ENCODE assay signal across 24 cellular contexts in the genomic region with DNA sequence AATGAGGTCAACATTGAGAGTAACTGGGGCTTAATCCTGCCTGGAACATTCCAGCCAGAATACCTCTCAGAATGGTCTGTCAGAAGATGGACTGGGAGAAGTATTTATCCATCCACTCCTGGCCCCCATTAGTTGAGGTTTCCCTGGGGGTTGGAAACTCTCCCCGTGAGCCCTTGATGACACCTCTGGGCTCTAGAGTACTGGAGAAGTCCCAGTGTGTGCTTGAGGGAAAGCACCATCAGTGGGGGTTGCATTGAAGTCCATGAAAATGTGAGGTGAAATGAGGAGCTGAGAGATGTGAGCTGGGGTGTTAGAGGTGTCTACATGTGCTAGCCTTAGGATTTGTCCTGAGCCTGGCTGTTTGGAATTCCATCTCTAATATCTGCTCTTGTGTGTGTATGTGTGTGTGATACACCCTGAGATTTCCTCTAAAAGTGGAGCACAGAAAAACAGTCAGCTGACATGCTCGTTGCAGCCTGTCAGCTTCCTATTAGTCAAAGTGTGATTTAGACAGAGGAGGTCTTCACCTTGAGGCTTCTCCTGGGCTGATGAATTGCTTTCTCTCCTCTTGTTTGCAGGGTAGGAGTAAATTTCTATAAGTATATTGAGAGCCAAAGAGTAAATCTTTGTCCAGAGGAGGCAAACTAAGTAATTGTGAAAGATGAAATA.
DNase-seq lines count a peak whose midpoint lies in the region; ATAC-seq, FAIRE-seq and TF ChIP-seq lines count a peak whose summit lies in the region.
"Had no signal": no experiment of that assay in that cellular context is flagged by ENCODE, and none has a peak within 500 bp of the region (broad histone marks: within the 10 kb centered on the region; RNA-seq: fewer than 3 reads in every experiment).

No MANE protein-coding gene starts in this region.

- H3K23ac ChIP-seq in H9 (ENCODE audit: insufficient read length, low read depth, low read length), result no peak overlapping the region

- H3K18ac ChIP-seq in H9 (ENCODE audit: insufficient read length, low read depth, low read length), result no peak overlapping the region

- no peaks in the 10 kb centered on the region for H3K36me3 Mint-ChIP-seq in H9 (ENCODE audit: insufficient read depth in 1 of 3, low read depth in 3 of 3)
- H3K36me3 Mint-ChIP-seq: memory B cell; natural killer cell treated with Interleukin-12 subunit alpha and Interleukin-12 subunit beta and Interleukin-15 and Interleukin-18, amount 100 ng/mL, for 72 hours had no signal

- no peak overlapping the region for H3K9ac ChIP-seq in H9 (ENCODE audit: extremely low read depth, insufficient read length, low read length)

- H3K14ac ChIP-seq in H9 (ENCODE audit: insufficient read depth, low read length), result no peak overlapping the region

- peak; percentile 31 for DNase-seq in GM13977 (ENCODE audit: low spot score)
- DNase-seq in bronchial epithelial cell (ENCODE audit: low read depth), result peak; percentile 75
- no peak for DNase-seq in NCI-H446 treated with DMSO at 0.1 percent for 48 hours (lab: John Stamatoyannopoulos, UW)
- no peak for DNase-seq in H9
- no peak for DNase-seq in A172 (ENCODE audit: low spot score)
- DNase-seq in activated CD4-positive, alpha-beta T cell treated with anti-CD3 and anti-CD28 coated beads, Interleukin-2, amount 50 U/mL, for 1 hour, result no peak
- DNase-seq: activated CD4-positive, alpha-beta T cell treated with anti-CD3 and anti-CD28 coated beads, Interleukin-2, amount 10 ng/mL, durations not matched to agents 7 days and 5 days; activated naive CD4-positive, alpha-beta T cell treated with anti-CD3 and anti-CD28 coated beads, Interleukin-2, amount 50 U/mL, for 16 hours; activated T-cell treated with anti-CD3 and anti-CD28 coated beads for 4 hours; DMS79; GOT3; NCI-H1105 treated with DMSO at 0.1 percent for 48 hours; Peyer's patch; stimulated activated CD4-positive, alpha-beta T cell treated with anti-CD3 and anti-CD28 coated beads, Interleukin-12 subunit alpha, Interleukin-12 subunit beta, amount 100 ng/mL, for 4 hours; stimulated activated naive CD4-positive, alpha-beta T cell; upper lobe of right lung had no signal

- H3K79me2 ChIP-seq in H9 (ENCODE audit: insufficient read depth, low read length), result no peaks in the 10 kb centered on the region

- in situ Hi-C loops in GM13977 (cut with MboI; ENCODE audit: low pct_unique_long_range_greater_than_20kb, low sequenced_read_pairs, unreplicated experiment), result no loop called here

- H3K27ac ChIP-seq in H9 (ENCODE audit: insufficient read length, low read depth, low read length), result no peak overlapping the region
- H3K27ac ChIP-seq: A549, coronary artery, Peyer's patch, upper lobe of right lung had no signal

- H3K56ac ChIP-seq in H9 (ENCODE audit: insufficient read length, low read depth, low read length), result no peak overlapping the region

- no CpG with 5 or more reads among the region's 2 CpGs for WGBS in H9 (ENCODE audit: extremely low coverage, insufficient read length, low lambda C conversion rate)

- H4K5ac ChIP-seq in H9 (ENCODE audit: insufficient read length, low read depth, low read length), result no peak overlapping the region

- H3K36me3 ChIP-seq in bronchial epithelial cell (ENCODE audit: control insufficient read depth, insufficient read depth, low read length), result no peaks in the 10 kb centered on the region
- H3K36me3 ChIP-seq: Peyer's patch, upper lobe of right lung had no signal

- H3K27me3 Mint-ChIP-seq in H9 (ENCODE audit: low read depth), result no peaks in the 10 kb centered on the region
- H3K27me3 Mint-ChIP-seq: activated CD4-positive, alpha-beta T cell treated with anti-CD3 and anti-CD28 coated beads, Interleukin-2, amount 10 ng/mL, durations not matched to agents 7 days and 5 days; memory B cell; natural killer cell treated with Interleukin-12 subunit alpha and Interleukin-12 subunit beta and Interleukin-15 and Interleukin-18, amount 100 ng/mL, for 72 hours had no signal

- no peaks in the 10 kb centered on the region for H3K9me3 ChIP-seq in H9 (ENCODE audit: control insufficient read depth, low read depth, low read length)
- H3K9me3 ChIP-seq: A549, Peyer's patch, upper lobe of right lung had no signal

- ATAC-seq in GM21367 (IDR thresholded peaks at IDR 0.05; ENCODE audit: unreplicated experiment) (peak; percentile 50), HG03039 (IDR thresholded peaks at IDR 0.05; ENCODE audit: unreplicated experiment) (peak; percentile 49)
- ATAC-seq: A549; natural killer cell treated with Interleukin-12 subunit alpha and Interleukin-12 subunit beta and Interleukin-15 and Interleukin-18, amount 100 ng/mL, for 72 hours; upper lobe of right lung had no signal

- H2BK15ac ChIP-seq in H9 (ENCODE audit: low read depth, low read length), result no peak overlapping the region

- no peak overlapping the region for H2BK5ac ChIP-seq in H9 (ENCODE audit: insufficient read length, low read length)

- H3K23me2 ChIP-seq in H9 (ENCODE audit: insufficient read length, low read depth, low read length, poor library complexity, severe bottlenecking), result no peaks in the 10 kb centered on the region

- H3K4me2 ChIP-seq in H9 (ENCODE audit: insufficient read depth, insufficient read length, low read length), result no peak overlapping the region

- no peak overlapping the region for H3K4ac ChIP-seq in H9 (ENCODE audit: low read depth, low read length)

- H2BK120ac ChIP-seq in H9 (ENCODE audit: low read depth, low read length, poor library complexity, severe bottlenecking), result no peak overlapping the region

- H2BK12ac ChIP-seq in H9 (ENCODE audit: insufficient read length, low read depth, low read length), result no peak overlapping the region

- H3K27me3 ChIP-seq in bronchial epithelial cell (ENCODE audit: control insufficient read depth, insufficient read depth, low read length) (no peaks in the 10 kb centered on the region), H9 (ENCODE audit: insufficient read depth, low read length) (no peaks in the 10 kb centered on the region)
- H3K27me3 ChIP-seq: Peyer's patch, upper lobe of right lung had no signal

- no peak overlapping the region for H3K4me3 ChIP-seq in bronchial epithelial cell (ENCODE audit: low read depth, low read length)
- H3K4me3 ChIP-seq: A549, coronary artery, Peyer's patch, upper lobe of right lung had no signal

- no peak overlapping the region for H2BK20ac ChIP-seq in H9 (ENCODE audit: low read depth, low read length, poor library complexity, severe bottlenecking)

- no peak overlapping the region for H4K8ac ChIP-seq in H9 (replicated peaks; ENCODE audit: insufficient read length, low read depth, low read length)

- H2AFZ ChIP-seq in H9 (ENCODE audit: low read length), result no peak overlapping the region

- TF ChIP-seq CTCF in GM13977 (IDR thresholded peaks at IDR 0.05; ENCODE audit: extremely low read depth, insufficient read depth, missing control alignments), result no peak
- no peak for TF ChIP-seq CTCF in bronchial epithelial cell (IDR thresholded peaks at IDR 0.05; ENCODE audit: insufficient read depth, low read length, severe bottlenecking)
- no peak for TF ChIP-seq CTCF in H9 (conservative IDR thresholded peaks at IDR 0.05)

- no peak overlapping the region for H4K91ac ChIP-seq in H9 (ENCODE audit: insufficient read length, low read depth, low read length)

- H3T11ph ChIP-seq in H9 (ENCODE audit: low read length), result no peak overlapping the region

- no peaks in the 10 kb centered on the region for H3K9me3 Mint-ChIP-seq in H9
- H3K9me3 Mint-ChIP-seq: activated CD4-positive, alpha-beta T cell treated with anti-CD3 and anti-CD28 coated beads, Interleukin-2, amount 10 ng/mL, durations not matched to agents 7 days and 5 days; memory B cell; natural killer cell treated with Interleukin-12 subunit alpha and Interleukin-12 subunit beta and Interleukin-15 and Interleukin-18, amount 100 ng/mL, for 72 hours had no signal

- H3K4me3 Mint-ChIP-seq in H9, result no peak overlapping the region
- H3K4me3 Mint-ChIP-seq: activated CD4-positive, alpha-beta T cell treated with anti-CD3 and anti-CD28 coated beads, Interleukin-2, amount 10 ng/mL, durations not matched to agents 7 days and 5 days; memory B cell; natural killer cell treated with Interleukin-12 subunit alpha and Interleukin-12 subunit beta and Interleukin-15 and Interleukin-18, amount 100 ng/mL, for 72 hours had no signal

- FAIRE-seq in bronchial epithelial cell (lab: Jason Lieb, UNC), result no peak
- FAIRE-seq: A549, TTC549 had no signal

- H3K27ac Mint-ChIP-seq in H9, result no peak overlapping the region
- H3K27ac Mint-ChIP-seq: activated CD4-positive, alpha-beta T cell treated with anti-CD3 and anti-CD28 coated beads, Interleukin-2, amount 10 ng/mL, durations not matched to agents 7 days and 5 days; memory B cell; natural killer cell treated with Interleukin-12 subunit alpha and Interleukin-12 subunit beta and Interleukin-15 and Interleukin-18, amount 100 ng/mL, for 72 hours; progenitor cell of endocrine pancreas had no signal

- no peaks in the 10 kb centered on the region for H3K4me1 Mint-ChIP-seq in H9
- H3K4me1 Mint-ChIP-seq: activated CD4-positive, alpha-beta T cell treated with anti-CD3 and anti-CD28 coated beads, Interleukin-2, amount 10 ng/mL, durations not matched to agents 7 days and 5 days; memory B cell had no signal

- no peaks in the 10 kb centered on the region for H3K4me1 ChIP-seq in H9 (ENCODE audit: insufficient read depth, low read length)
- H3K4me1 ChIP-seq: Peyer's patch, upper lobe of right lung had no signal

- no peaks in the 10 kb centered on the region for H3K79me1 ChIP-seq in H9 (ENCODE audit: insufficient read depth, low read depth, low read length, poor library complexity, severe bottlenecking)

- no peaks in the 10 kb centered on the region for H4K20me1 ChIP-seq in H9 (ENCODE audit: control insufficient read depth, insufficient read depth, insufficient read length)

- no peak overlapping the region for H2AK5ac ChIP-seq in H9 (ENCODE audit: insufficient read length, low read length)

Comparison
In these comparisons a context has a peak if more than half of its experiments do, and no peak if none do; other contexts are left out.
1. DNase-seq: peak in GM13977 (single experiment) and bronchial epithelial cell (single experiment); none in NCI-H446 treated with DMSO at 0.1 percent for 48 hours (single experiment), H9 (single experiment), A172 (single experiment) and activated CD4-positive, alpha-beta T cell treated with anti-CD3 and anti-CD28 coated beads, Interleukin-2, amount 50 U/mL, for 1 hour (single experiment).